8 cellular contexts compared by ENCODE assay signal in genomic region chr5:149264432-149265069, GRCh38. TPM values are rescaled to one million over a fixed set of nuclear protein-coding genes. Genes with fewer than 3 reads are reported as not detected.
DNase-seq lines count a peak whose midpoint lies in the region; ATAC-seq, FAIRE-seq and TF ChIP-seq lines count a peak whose summit lies in the region.

No MANE protein-coding gene starts in this region.

- H3K4me3 ChIP-seq in Loucy (ENCODE audit: low read length, poor library complexity, severe bottlenecking) (no peak overlapping the region), endodermal cell (ENCODE audit: low read length) (no peak overlapping the region), trophoblast cell (ENCODE audit: low read depth, low read length) (no peak overlapping the region)

- H2AK5ac ChIP-seq in trophoblast cell (ENCODE audit: low read length) = no peak overlapping the region

- H3K4me2 ChIP-seq in Loucy (ENCODE audit: low read depth, low read length, poor library complexity, severe bottlenecking) = no peak overlapping the region
- H3K4me2 ChIP-seq in trophoblast cell (ENCODE audit: low read length) = no peak overlapping the region

- no peaks in the 10 kb centered on the region for H3F3A ChIP-seq in Loucy (ENCODE audit: low read depth)

- peaks cover 10% of the 10 kb centered on the region for H3K4me1 Mint-ChIP-seq in endodermal cell

- H3K9ac ChIP-seq in Loucy (ENCODE audit: low read depth, low read length, poor library complexity, severe bottlenecking) (no peak overlapping the region), endodermal cell (ENCODE audit: extremely low read depth, low read length, poor library complexity, severe bottlenecking) (no peak overlapping the region), trophoblast cell (ENCODE audit: low read length) (no peak overlapping the region)

- H3K14ac ChIP-seq in trophoblast cell (ENCODE audit: low read length) = no peak overlapping the region

- TF ChIP-seq CTCF in Loucy (conservative IDR thresholded peaks at IDR 0.05; ENCODE audit: low read length) (peak; percentile 78), endodermal cell (conservative IDR thresholded peaks at IDR 0.05) (peak; percentile 92)

- no peaks in the 10 kb centered on the region for H3K36me3 Mint-ChIP-seq in endodermal cell (ENCODE audit: low read depth)

- H3K27me3 ChIP-seq in Loucy (ENCODE audit: insufficient read depth, low read length, poor library complexity, severe bottlenecking) (no peaks in the 10 kb centered on the region), endodermal cell (ENCODE audit: control insufficient read depth, insufficient read depth, low read length, poor library complexity, severe bottlenecking) (peaks cover 45% of the 10 kb centered on the region), trophoblast cell (ENCODE audit: insufficient read depth, low read length) (no peaks in the 10 kb centered on the region)

- ATAC-seq in GM21576 (IDR thresholded peaks at IDR 0.05; ENCODE audit: unreplicated experiment) = peak; percentile 83

- no peak overlapping the region for H3K18ac ChIP-seq in trophoblast cell (ENCODE audit: low read length)

- H3K4me1 ChIP-seq in Loucy (ENCODE audit: insufficient read depth, low read length, poor library complexity, severe bottlenecking) (no peaks in the 10 kb centered on the region), endodermal cell (ENCODE audit: control insufficient read depth, insufficient read depth, low read length) (peaks cover 5% of the 10 kb centered on the region), trophoblast cell (ENCODE audit: control insufficient read depth in 1 of 2, insufficient read depth in 2 of 2, low read length in 2 of 2) (no peaks in the 10 kb centered on the region)

- no peak overlapping the region for H3K27ac ChIP-seq in endodermal cell (ENCODE audit: low read depth, low read length)
- H3K27ac ChIP-seq in trophoblast cell (ENCODE audit: low read depth, low read length) = no peak overlapping the region

- H4K8ac ChIP-seq in trophoblast cell (ENCODE audit: low read depth, low read length) = no peak overlapping the region

- H3K23ac ChIP-seq in trophoblast cell (ENCODE audit: low read length) = no peak overlapping the region

- FAIRE-seq in RCC 7860 (lab: Jason Lieb, UNC) = no peak

- H2BK5ac ChIP-seq in trophoblast cell (ENCODE audit: low read depth, low read length, poor library complexity) = no peak overlapping the region

- WGBS in endodermal cell (ENCODE audit: insufficient coverage in 1 of 2, insufficient read length in 1 of 2), 2 experiments = 18 to 28% methylated on average over 10 to 12 of the region's 12 CpGs
- no CpG with 5 or more reads among the region's 12 CpGs for WGBS in trophoblast cell (ENCODE audit: extremely low coverage, insufficient coverage, insufficient read length)

- H3K79me2 ChIP-seq in Loucy (ENCODE audit: insufficient read depth, low read length) (no peaks in the 10 kb centered on the region), trophoblast cell (ENCODE audit: control insufficient read depth, insufficient read depth, low read length, poor library complexity) (no peaks in the 10 kb centered on the region)

- no peak overlapping the region for H4K12ac ChIP-seq in trophoblast cell (ENCODE audit: low read depth, low read length)

- no peak overlapping the region for H2AFZ ChIP-seq in Loucy (ENCODE audit: low read length)
- no peak overlapping the region for H2AFZ ChIP-seq in trophoblast cell (ENCODE audit: insufficient read depth, low read length, poor library complexity)

- H2BK120ac ChIP-seq in trophoblast cell (ENCODE audit: insufficient read depth, low read length, poor library complexity) = no peak overlapping the region

- no peak overlapping the region for H3K27ac Mint-ChIP-seq in endodermal cell

- H3K36me3 ChIP-seq in Loucy (ENCODE audit: insufficient read depth, low read length) = no peaks in the 10 kb centered on the region
- no peaks in the 10 kb centered on the region for H3K36me3 ChIP-seq in endodermal cell (ENCODE audit: control insufficient read depth, insufficient read depth, low read length)
- H3K36me3 ChIP-seq in trophoblast cell (ENCODE audit: control insufficient read depth in 1 of 2, insufficient read depth in 2 of 2, low read length in 2 of 2) = no peaks in the 10 kb centered on the region

- DNase-seq in Daoy (ENCODE audit: low read depth) = peak; percentile 33
- DNase-seq in activated CD4-positive, CD25-positive, alpha-beta regulatory T cell treated with anti-CD3 and anti-CD28 coated beads, Interleukin-2, amount 50 U/mL, for 16 hours (ENCODE audit: low read depth, low spot score) = peak; percentile 3
- peak; percentile 95 for DNase-seq in endodermal cell
- peak; percentile 77 to 84 for DNase-seq in trophoblast cell
- no peak for DNase-seq in mesenteric fat pad (ENCODE audit: low spot score)
- no peak for DNase-seq in RCC 7860 (ENCODE audit: low spot score)

- no peak overlapping the region for H4K91ac ChIP-seq in trophoblast cell (ENCODE audit: low read depth, low read length)

- no peak overlapping the region for H3K4ac ChIP-seq in trophoblast cell (ENCODE audit: low read depth, low read length)

- peaks cover 54% of the 10 kb centered on the region for H3K27me3 Mint-ChIP-seq in endodermal cell (ENCODE audit: insufficient read depth)

- H2BK12ac ChIP-seq in trophoblast cell (ENCODE audit: low read length) = no peak overlapping the region

- H3K4me3 Mint-ChIP-seq in endodermal cell = no peak overlapping the region

- H3K79me1 ChIP-seq in trophoblast cell (ENCODE audit: low read length) = no peaks in the 10 kb centered on the region

- H3K9me3 Mint-ChIP-seq in endodermal cell = no peaks in the 10 kb centered on the region

- no peaks in the 10 kb centered on the region for H4K20me1 ChIP-seq in Loucy (ENCODE audit: insufficient read depth, low read length, poor library complexity, severe bottlenecking)

- H3K9me2 ChIP-seq in Loucy (replicated peaks; ENCODE audit: low read depth, low read length) = no peaks in the 10 kb centered on the region

- H3K9me3 ChIP-seq in Loucy (ENCODE audit: insufficient read depth, low read depth, low read length) (no peaks in the 10 kb centered on the region), endodermal cell (ENCODE audit: control insufficient read depth, low read length) (no peaks in the 10 kb centered on the region), trophoblast cell (ENCODE audit: insufficient read depth, low read depth, low read length) (no peaks in the 10 kb centered on the region)

RNA-seq across cellular contexts. Expression of gene AFAP1L1, which starts 7.1 kb away (rescaled TPM):
- 11.7 and 12.8 TPM in 2 replicates for total RNA-seq in Daoy (2014; rRNA removed; shearing (Covaris generic))
- total RNA-seq in endodermal cell (under 1 TPM; 0.58 to 0.79 TPM), mesenteric fat pad (49.3 TPM)
- 1.4 TPM for polyA plus RNA-seq in endodermal cell (2013, experiment 1 of 2)
- polyA plus RNA-seq in endodermal cell (2013, experiment 2 of 2) = 1.3 TPM
- 6.6 and 6.9 TPM in 2 replicates for polyA plus RNA-seq in trophoblast cell (2013)

Comparison
In these comparisons a context has a peak if more than half of its experiments do, and no peak if none do; other contexts are left out.
1. DNase-seq: peak in Daoy (single experiment), activated CD4-positive, CD25-positive, alpha-beta regulatory T cell treated with anti-CD3 and anti-CD28 coated beads, Interleukin-2, amount 50 U/mL, for 16 hours (single experiment), endodermal cell (single experiment) and trophoblast cell (2 of 2); none in mesenteric fat pad (single experiment) and RCC 7860 (single experiment).